2 cellular contexts compared by ENCODE assay signal in the genomic region with DNA sequence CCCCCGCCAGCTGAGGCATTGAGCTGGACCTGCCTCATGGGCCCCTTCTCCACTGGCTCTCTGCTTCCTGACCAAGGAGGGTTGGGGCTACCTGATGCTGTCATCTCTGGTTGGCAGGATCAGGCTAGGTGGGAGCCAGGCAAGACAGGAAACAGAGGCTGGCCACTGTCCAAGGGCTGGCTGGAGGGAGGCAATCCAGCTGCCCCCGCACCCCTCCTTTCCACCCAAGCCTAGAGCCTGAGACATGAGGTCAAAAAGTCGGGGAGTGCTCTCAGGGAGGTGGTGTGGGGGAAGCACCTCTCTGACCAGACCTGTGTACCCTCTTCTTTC.
TF ChIP-seq lines count a peak whose summit lies in the region.

No MANE protein-coding gene starts in this region.

TF ChIP-seq in SK-N-SH, 30 proteins besides CTCF, POLR2A, EP300 and RAD21:
- TF ChIP-seq RXRA (IDR thresholded peaks at IDR 0.05; ENCODE audit: borderline replicate concordance, low read depth), result no peak

TF ChIP-seq in SK-N-SH treated with all-trans-retinoic acid at 6 μM for 48 hours, 23 proteins besides CTCF, POLR2A, EP300 and RAD21:
- no peak for TF ChIP-seq GLIS3 (CRISPR knock-in tag; IDR thresholded peaks at IDR 0.05)
- TF ChIP-seq ZFP3 (CRISPR knock-in tag; IDR thresholded peaks at IDR 0.05), result no peak
- TF ChIP-seq BACH2 (CRISPR knock-in tag; IDR thresholded peaks at IDR 0.05; ENCODE audit: borderline replicate concordance), result no peak
- TF ChIP-seq ZC3H10 (CRISPR knock-in tag; IDR thresholded peaks at IDR 0.05), result no peak
- no peak for TF ChIP-seq PATZ1 (CRISPR knock-in tag; IDR thresholded peaks at IDR 0.05; ENCODE audit: borderline replicate concordance)
- TF ChIP-seq CREB5 (CRISPR knock-in tag; IDR thresholded peaks at IDR 0.05; ENCODE audit: low read depth), result no peak
- no peak for TF ChIP-seq POU6F1 (CRISPR knock-in tag; IDR thresholded peaks at IDR 0.05; ENCODE audit: borderline replicate concordance, low read depth)
- no peak for TF ChIP-seq ZNF70 (CRISPR knock-in tag; IDR thresholded peaks at IDR 0.05)
- TF ChIP-seq CSDC2 (CRISPR knock-in tag; IDR thresholded peaks at IDR 0.05), result no peak
- no peak for TF ChIP-seq TOX (CRISPR knock-in tag; IDR thresholded peaks at IDR 0.05; ENCODE audit: borderline replicate concordance)
- no peak for TF ChIP-seq ZNF565 (CRISPR knock-in tag; conservative IDR thresholded peaks at IDR 0.05; ENCODE audit: low read depth)
- TF ChIP-seq ZFP30 (CRISPR knock-in tag; IDR thresholded peaks at IDR 0.05), result no peak
